In the genomic region with DNA sequence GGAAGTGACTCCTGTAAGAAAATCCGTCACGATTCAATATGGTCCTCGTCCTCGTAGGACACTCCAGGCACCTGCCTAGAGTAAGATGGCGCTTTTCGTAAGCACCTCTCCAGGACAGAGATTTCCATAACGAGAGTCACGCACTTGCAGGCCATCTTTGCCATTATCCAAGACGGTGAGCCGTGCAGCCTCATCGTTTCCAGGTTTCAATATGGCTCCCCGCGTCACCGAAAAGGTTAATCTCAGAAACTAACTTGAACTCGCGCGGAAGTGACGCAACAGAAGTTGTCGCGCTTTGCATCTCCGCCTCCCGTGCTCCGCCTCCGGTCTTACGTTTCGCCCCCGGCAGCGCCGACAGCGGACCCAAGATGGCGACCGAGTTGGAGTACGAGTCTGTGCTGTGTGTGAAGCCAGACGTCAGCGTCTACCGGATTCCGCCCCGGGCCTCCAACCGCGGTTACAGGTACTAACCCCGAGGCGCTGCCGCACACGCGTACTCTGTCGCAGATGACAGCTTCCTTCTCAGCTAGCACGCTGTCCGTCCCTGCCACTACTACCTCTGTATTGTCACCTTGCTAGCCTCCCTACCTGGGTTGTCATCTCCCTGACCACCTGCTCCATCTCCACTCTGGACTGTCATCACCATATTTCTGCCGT, we compare ENCODE assay signal across 8 cellular contexts. TPM values are rescaled to one million over a fixed set of nuclear protein-coding genes. Genes with fewer than 3 reads are reported as not detected.
DNase-seq lines count a peak whose midpoint lies in the region; ATAC-seq and TF ChIP-seq lines count a peak whose summit lies in the region.

NECAP1 (plus strand) TSS at position 354 of the 657 bp plus-strand sequence; CDS start at position 369, 15 bp downstream.

- BruUV-seq in A673 (replicated peaks; lab: Mats Ljungman, UMichigan): no TSS peak

- H3K27me3 ChIP-seq in A673 (replicated peaks; ENCODE audit: insufficient read depth, low read depth, low read length, poor library complexity) (no peaks in the 10 kb centered on the region), breast epithelium (no peaks in the 10 kb centered on the region), skeletal muscle tissue (ENCODE audit: control insufficient read depth in 3 of 3, insufficient read depth in 3 of 3, low read length in 3 of 3) (no peaks in the 10 kb centered on the region)

- POLR2A ChIA-PET in A673 (lab: Charles Lee; ENCODE audit: low non-redundant PET): interaction anchor here (0.6 kb wide), 1 partner anchor 8 kb away, joined by 4 read pairs; no protein-coding TSS in a partner anchor

- H3K4me3 ChIP-seq in A673 (ENCODE audit: low read depth, low read length, poor library complexity, severe bottlenecking): peak within 1 kb of the TSS; percentile 81
- peak within 1 kb of the TSS; percentile 68 to 96 (median 92) for H3K4me3 ChIP-seq in breast epithelium
- H3K4me3 ChIP-seq in iPS-18c (ENCODE audit: insufficient read depth, low read depth, low read length): peak within 1 kb of the TSS; percentile 86
- H3K4me3 ChIP-seq in skeletal muscle tissue (ENCODE audit: low read length in 3 of 3): peak within 1 kb of the TSS; percentile 98 to 100 (median 99)

- H3K36me3 ChIP-seq in A673 (ENCODE audit: insufficient read depth, low read length, poor library complexity, severe bottlenecking): no peaks in the 10 kb centered on the region
- no peaks in the 10 kb centered on the region for H3K36me3 ChIP-seq in breast epithelium
- H3K36me3 ChIP-seq in skeletal muscle tissue (ENCODE audit: control insufficient read depth in 3 of 3, insufficient read depth in 3 of 3, low read length in 3 of 3): peaks cover 0 to 1% (median 0%) of the 10 kb centered on the region in 3 donors

- peak; percentile 74 for TF ChIP-seq POLR2A in breast epithelium (IDR thresholded peaks at IDR 0.05)

- peak within 1 kb of the TSS; percentile 93 for H3K27ac ChIP-seq in A673 (ENCODE audit: low read depth, low read length, poor library complexity, severe bottlenecking)
- H3K27ac ChIP-seq in VCaP: peak within 1 kb of the TSS; percentile 95
- H3K27ac ChIP-seq in breast epithelium: peak within 1 kb of the TSS; percentile 86 to 98
- peak within 1 kb of the TSS; percentile 92 for H3K27ac ChIP-seq in skeletal muscle tissue (ENCODE audit: low read depth, low read length)

- H3K4me1 ChIP-seq in A673 (ENCODE audit: insufficient read depth, low read length, poor library complexity, severe bottlenecking) (peaks cover 32% of the 10 kb centered on the region), breast epithelium (peaks cover 2 to 4% of the 10 kb centered on the region in 2 donors), skeletal muscle tissue (ENCODE audit: control insufficient read depth in 3 of 3, insufficient read depth in 3 of 3, low read length in 3 of 3) (peaks cover 14 to 24% (median 24%) of the 10 kb centered on the region in 3 donors)

- TF ChIP-seq CTCF in A673 (conservative IDR thresholded peaks at IDR 0.05; ENCODE audit: low read depth, low read length) (no peak), VCaP (conservative IDR thresholded peaks at IDR 0.05) (no peak), breast epithelium (IDR thresholded peaks at IDR 0.05) (no peak)

- DNase-seq in A673 (ENCODE audit: low spot score) (peak; percentile 99), NCI-H2196 (lab: John Stamatoyannopoulos, UW; ENCODE audit: unreplicated experiment) (peak; percentile 81), breast epithelium (ENCODE audit: low spot score in 2 of 2) (peak; percentile 91 to 92)

- peak within 1 kb of the TSS; percentile 92 to 100 (median 97) for H3K9ac ChIP-seq in skeletal muscle tissue (ENCODE audit: low read depth in 1 of 3, low read length in 3 of 3)

- peak; percentile 89 for ATAC-seq in GM18868 (IDR thresholded peaks at IDR 0.05; ENCODE audit: unreplicated experiment)
- peak; percentile 92 for ATAC-seq in HG03108 (IDR thresholded peaks at IDR 0.05; ENCODE audit: unreplicated experiment)

- CTCF ChIA-PET in A673 (lab: Charles Lee): no interaction called here

- intact Hi-C loops in A673 (cut with micrococcal nuclease; ENCODE audit: unreplicated experiment): no loop called here
- intact Hi-C loops in breast epithelium (cut with DNase I; ENCODE audit: low total_unique reads): loop anchor here (2.0 kb wide), 1 partner anchor 47 kb away; no protein-coding TSS in a partner anchor

- H3K9me3 ChIP-seq in A673 (ENCODE audit: low read depth, low read length, poor library complexity, severe bottlenecking): no peaks in the 10 kb centered on the region
- no peaks in the 10 kb centered on the region for H3K9me3 ChIP-seq in breast epithelium
- H3K9me3 ChIP-seq in iPS-18c (ENCODE audit: control insufficient read depth, insufficient read depth, low read length): no peaks in the 10 kb centered on the region
- no peaks in the 10 kb centered on the region for H3K9me3 ChIP-seq in skeletal muscle tissue (ENCODE audit: control insufficient read depth in 3 of 3, low read length in 3 of 3)

RNA-seq across cellular contexts. Expression of gene NECAP1, which starts in this region (rescaled TPM):
- total RNA-seq in A673 (2021) (35.2 and 41.1 TPM in 2 replicates), breast epithelium (10 to 100 TPM; 29.5 to 47.0 (median 32.3) TPM), skeletal muscle tissue (25.1 TPM)

Comparison
In these comparisons a context has a peak if more than half of its experiments do, and no peak if none do; other contexts are left out.
1. Peak in every context shown above with its lines: DNase-seq, ATAC-seq, H3K4me3 ChIP-seq and H3K27ac ChIP-seq.